1 cellular context compared by ENCODE assay signal in genomic region chr22:44158766-44159165, GRCh38.
TF ChIP-seq lines count a peak whose summit lies in the region.

No MANE protein-coding gene starts in this region.

TF ChIP-seq in HEK293T, 16 proteins besides CTCF, POLR2A, EP300 and RAD21 (continued from another document):
- TF ChIP-seq PKNOX1 (IDR thresholded peaks at IDR 0.05) (no peak), ARNT (IDR thresholded peaks at IDR 0.05) (no peak), FOXA1 (IDR thresholded peaks at IDR 0.05) (no peak), CTBP1 (IDR thresholded peaks at IDR 0.05; ENCODE audit: borderline replicate concordance) (no peak), LEF1 (IDR thresholded peaks at IDR 0.05; ENCODE audit: borderline replicate concordance) (no peak), SP1 (IDR thresholded peaks at IDR 0.05) (no peak), HDGF (IDR thresholded peaks at IDR 0.05; ENCODE audit: borderline replicate concordance) (no peak)
